ENCODE assay signal across 1 cellular context in genomic region chr3:44802006-44802405, GRCh38.
TF ChIP-seq lines count a peak whose summit lies in the region.

No MANE protein-coding gene starts in this region.

TF ChIP-seq in HepG2, 621 proteins besides CTCF, POLR2A, EP300 and RAD21:
- TF ChIP-seq YY1 (IDR thresholded peaks at IDR 0.05; ENCODE audit: insufficient read depth, insufficient replicate concordance, low read depth, low read length) (no peak), ATF2 (CRISPR knock-in tag; IDR thresholded peaks at IDR 0.05) (no peak), ZNF704 (CRISPR knock-in tag; IDR thresholded peaks at IDR 0.05; ENCODE audit: borderline replicate concordance) (no peak), FOSL1 (CRISPR knock-in tag; IDR thresholded peaks at IDR 0.05; ENCODE audit: borderline replicate concordance) (no peak), PLRG1 (conservative IDR thresholded peaks at IDR 0.05) (no peak), ETV5 (CRISPR knock-in tag; IDR thresholded peaks at IDR 0.05; ENCODE audit: borderline replicate concordance) (no peak), ZNF414 (CRISPR knock-in tag; IDR thresholded peaks at IDR 0.05) (no peak), GRHL1 (CRISPR knock-in tag; conservative IDR thresholded peaks at IDR 0.05) (no peak), ZNF574 (CRISPR knock-in tag; IDR thresholded peaks at IDR 0.05) (no peak), ZNF503 (CRISPR knock-in tag; IDR thresholded peaks at IDR 0.05) (no peak), ZFP62 (CRISPR knock-in tag; IDR thresholded peaks at IDR 0.05) (no peak), BCL6 (CRISPR knock-in tag; IDR thresholded peaks at IDR 0.05) (no peak), SIX1 (CRISPR knock-in tag; IDR thresholded peaks at IDR 0.05; ENCODE audit: borderline replicate concordance) (no peak), SIN3B (IDR thresholded peaks at IDR 0.05; ENCODE audit: low read length) (no peak)
